Comparison of ENCODE assay signal across 31 cellular contexts in genomic region chr17:52789829-52790228, GRCh38.
"Had no signal": no experiment of that assay in that cellular context is flagged by ENCODE, and none has a peak within 500 bp of the region (broad histone marks: within the 10 kb centered on the region; RNA-seq: fewer than 3 reads in every experiment).

No MANE protein-coding gene starts in this region.

- FAIRE-seq: frontal cortex had no signal

- H3K27me3 ChIP-seq: body of pancreas, cardiac muscle cell, esophagus squamous epithelium, heart left ventricle had no signal

- H3K36me3 Mint-ChIP-seq: activated naive CD8-positive, alpha-beta T cell had no signal

- H3K27ac ChIP-seq: body of pancreas, cardiac muscle cell, coronary artery, epithelial cell of prostate, esophagus squamous epithelium, heart left ventricle, VCaP had no signal

- H3K27ac Mint-ChIP-seq: activated B cell treated with CpG ODN at 0.5 μM for 24 hours; activated CD8-positive, alpha-beta T cell treated with anti-CD3 and anti-CD28 coated beads for 36 hours; activated naive CD8-positive, alpha-beta T cell; activated T-helper 17 cell treated with anti-CD3 and anti-CD28 coated beads, Interleukin-2, amount 50 U/mL, for 72 hours; dendritic cell treated with granulocyte-macrophage colony-stimulating factor and Interleukin-4, amounts not matched to agents 40 ng/mL and 50 ng/mL, for 4 days; effector memory CD8-positive, alpha-beta T cell; T-helper 17 cell had no signal

- H3K36me3 ChIP-seq: cardiac muscle cell, esophagus squamous epithelium, heart left ventricle had no signal

- DNase-seq: activated B cell treated with CpG ODN at 0.5 μM for 24 hours; activated CD4-positive, alpha-beta T cell treated with anti-CD3 and anti-CD28 coated beads for 48 hours; activated CD4-positive, alpha-beta T cell treated with anti-CD3 and anti-CD28 coated beads, Interleukin-2, amount 50 U/mL, for 1 hour; activated CD4-positive, alpha-beta T cell treated with anti-CD3 and anti-CD28 coated beads, Interleukin-2, amount 50 U/mL, for 48 hours; activated CD8-positive, alpha-beta memory T cell treated with anti-CD3 and anti-CD28 coated beads for 24 hours; activated CD8-positive, alpha-beta T cell treated with anti-CD3 and anti-CD28 coated beads for 36 hours; activated effector memory CD4-positive, alpha-beta T cell treated with Interleukin-2 at 50 U/mL for 16 hours; activated gamma-delta T cell treated with Interleukin-2 at 50 U/mL for 16 hours; activated naive CD4-positive, alpha-beta T cell treated with anti-CD3 and anti-CD28 coated beads, Interleukin-2, amount 50 U/mL, for 16 hours; activated naive CD4-positive, alpha-beta T cell treated with Interleukin-2 at 50 U/mL for 16 hours; activated T-cell treated with anti-CD3 and anti-CD28 coated beads, Interleukin-2, amount 50 U/mL, for 4 hours; amygdala; aorta; body of pancreas; effector CD4-positive, alpha-beta T cell; effector memory CD8-positive, alpha-beta T cell; esophagus squamous epithelium; foreskin fibroblast; heart left ventricle; T-helper 1 cell; T-helper 17 cell had no signal

- H3K4me3 Mint-ChIP-seq: activated B cell treated with CpG ODN at 0.5 μM for 24 hours; activated CD8-positive, alpha-beta T cell treated with anti-CD3 and anti-CD28 coated beads for 36 hours; activated naive CD8-positive, alpha-beta T cell; activated T-cell treated with anti-CD3 and anti-CD28 coated beads, Interleukin-2, amount 50 U/mL, for 4 hours; activated T-helper 17 cell treated with anti-CD3 and anti-CD28 coated beads, Interleukin-2, amount 50 U/mL, for 72 hours; central memory CD8-positive, alpha-beta T cell; dendritic cell treated with granulocyte-macrophage colony-stimulating factor and Interleukin-4, amounts not matched to agents 40 ng/mL and 50 ng/mL, for 4 days; effector memory CD8-positive, alpha-beta T cell; T-helper 17 cell had no signal

- H3K4me3 ChIP-seq: body of pancreas, cardiac muscle cell, coronary artery, esophagus squamous epithelium, heart left ventricle had no signal

- H3K9me3 ChIP-seq: body of pancreas, esophagus squamous epithelium, heart left ventricle had no signal

- ATAC-seq: activated CD4-positive, CD25-positive, alpha-beta regulatory T cell treated with anti-CD3 and anti-CD28 coated beads, Interleukin-2, amount 50 U/mL, for 24 hours; activated CD8-positive, alpha-beta T cell treated with anti-CD3 and anti-CD28 coated beads for 36 hours; activated T-cell treated with anti-CD3 and anti-CD28 coated beads, Interleukin-2, amount 50 U/mL, for 4 hours; activated T-helper 17 cell treated with anti-CD3 and anti-CD28 coated beads, Interleukin-2, amount 50 U/mL, for 72 hours; body of pancreas; effector memory CD8-positive, alpha-beta T cell; heart left ventricle; T-helper 17 cell had no signal

- H3K4me1 Mint-ChIP-seq: activated B cell treated with CpG ODN at 0.5 μM for 24 hours; activated T-helper 17 cell treated with anti-CD3 and anti-CD28 coated beads, Interleukin-2, amount 50 U/mL, for 72 hours; central memory CD8-positive, alpha-beta T cell; T-helper 17 cell had no signal

- H3K27me3 Mint-ChIP-seq: activated B cell treated with CpG ODN at 0.5 μM for 24 hours; activated CD8-positive, alpha-beta T cell treated with anti-CD3 and anti-CD28 coated beads for 36 hours; activated naive CD8-positive, alpha-beta T cell; activated T-helper 17 cell treated with anti-CD3 and anti-CD28 coated beads, Interleukin-2, amount 50 U/mL, for 72 hours; central memory CD8-positive, alpha-beta T cell; dendritic cell treated with granulocyte-macrophage colony-stimulating factor and Interleukin-4, amounts not matched to agents 40 ng/mL and 50 ng/mL, for 4 days; effector memory CD8-positive, alpha-beta T cell; T-helper 17 cell had no signal

- H3K4me1 ChIP-seq: body of pancreas, esophagus squamous epithelium, heart left ventricle had no signal

- H3K9me3 Mint-ChIP-seq: activated CD8-positive, alpha-beta T cell treated with anti-CD3 and anti-CD28 coated beads for 36 hours; dendritic cell treated with granulocyte-macrophage colony-stimulating factor and Interleukin-4, amounts not matched to agents 40 ng/mL and 50 ng/mL, for 4 days had no signal
